Comparison of ENCODE assay signal across 18 cellular contexts in the genomic region with DNA sequence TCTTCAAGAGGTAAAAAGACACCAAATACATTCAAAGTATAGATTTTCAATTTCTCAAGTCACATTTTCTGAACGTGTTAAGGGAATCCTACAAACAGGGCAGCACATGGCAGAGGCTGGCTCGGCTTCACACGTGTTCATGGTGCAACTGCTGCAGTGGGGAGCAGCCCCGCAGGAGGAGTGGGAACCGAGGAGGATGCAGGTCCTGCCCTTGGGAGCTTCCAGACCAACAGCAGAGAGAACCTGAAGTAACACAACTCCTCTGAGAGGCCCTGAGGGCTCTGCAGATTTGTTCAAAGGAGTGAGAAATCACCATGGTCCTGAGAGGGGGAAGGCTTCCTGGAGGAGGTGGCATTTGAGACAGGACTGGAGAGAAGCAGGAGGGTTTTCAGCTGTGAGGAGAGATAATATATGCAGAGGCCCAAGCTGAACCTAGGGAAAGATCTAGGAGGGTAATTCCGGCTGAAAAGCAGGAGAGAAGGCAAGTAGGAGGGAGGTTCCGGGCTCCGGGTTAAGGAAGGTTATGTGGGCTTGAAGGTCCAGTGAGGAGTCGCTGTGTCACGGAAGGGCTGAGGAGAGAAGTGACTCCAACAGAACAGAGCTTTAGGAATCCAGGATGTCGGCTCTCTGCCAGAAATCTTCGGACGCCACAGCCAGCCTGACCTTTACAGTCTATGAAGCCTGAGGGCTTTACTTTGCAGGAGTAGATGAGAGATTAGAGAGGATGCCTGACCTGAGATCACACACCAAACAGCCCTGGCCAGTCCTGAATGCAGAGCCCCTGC.
DNase-seq lines count a peak whose midpoint lies in the region; TF ChIP-seq lines count a peak whose summit lies in the region.
"Had no signal": no experiment of that assay in that cellular context is flagged by ENCODE, and none has a peak within 500 bp of the region (broad histone marks: within the 10 kb centered on the region; RNA-seq: fewer than 3 reads in every experiment).

No MANE protein-coding gene starts in this region.

- H4K20me1 ChIP-seq in hepatocyte (ENCODE audit: insufficient read depth, poor library complexity, severe bottlenecking), result no peaks in the 10 kb centered on the region

- H2AFZ ChIP-seq in hepatocyte, result no peak overlapping the region

- no peaks in the 10 kb centered on the region for H3K9me2 ChIP-seq in hepatocyte (replicated peaks; ENCODE audit: insufficient read depth)

- DNase-seq in AG09319 (ENCODE audit: extremely low read depth, low read depth) (peak; percentile 19), EH (ENCODE audit: low read depth) (peak; percentile 74), SK-N-DZ (ENCODE audit: low spot score) (peak; percentile 20), hepatocyte (ENCODE audit: low spot score) (no peak), SW 1271 (lab: John Stamatoyannopoulos, UW) (no peak), NCI-H1694 treated with DMSO at 0.1 percent for 48 hours (lab: John Stamatoyannopoulos, UW) (no peak), inferior parietal cortex (ENCODE audit: extremely low spot score) (no peak), DMS53 treated with DMSO at 0.1 percent for 48 hours (lab: John Stamatoyannopoulos, UW; ENCODE audit: unreplicated experiment) (no peak)
- DNase-seq: activated CD4-positive, alpha-beta T cell treated with anti-CD3 and anti-CD28 coated beads for 36 hours; activated naive CD4-positive, alpha-beta T cell treated with anti-CD3 and anti-CD28 coated beads for 36 hours; AML-193; cortex of kidney; head of caudate nucleus; NCI-H1092 treated with DMSO at 0.1 percent for 48 hours; NCI-H2107; stimulated activated CD4-positive, alpha-beta T cell treated with anti-CD3 and anti-CD28 coated beads, Interleukin-2, amount 100 ng/mL, for 48 hours; T-helper 9 cell had no signal

- H3K27me3 ChIP-seq in hepatocyte, result no peaks in the 10 kb centered on the region

- 54% methylated on average over 13 of the region's 13 CpGs for WGBS in hepatocyte (ENCODE audit: low lambda C conversion rate, missing lambda C conversion rate)

- no peaks in the 10 kb centered on the region for H3K9me3 ChIP-seq in hepatocyte (ENCODE audit: low read depth)
- H3K9me3 ChIP-seq: thoracic aorta had no signal

- H3K27ac ChIP-seq in hepatocyte, result no peak overlapping the region
- H3K27ac ChIP-seq: thoracic aorta had no signal

- peak overlapping the region; percentile 5 for H3K4me2 ChIP-seq in hepatocyte

- TF ChIP-seq CTCF in AG09319 (IDR thresholded peaks at IDR 0.05; ENCODE audit: low read depth, low read length) (no peak), hepatocyte (IDR thresholded peaks at IDR 0.05; ENCODE audit: poor library complexity) (no peak)

- H3K4me3 ChIP-seq in hepatocyte, result no peak overlapping the region
- H3K4me3 ChIP-seq: thoracic aorta had no signal

- no peaks in the 10 kb centered on the region for H3K36me3 ChIP-seq in hepatocyte (replicated peaks; ENCODE audit: insufficient read depth, low read depth)

- no peaks in the 10 kb centered on the region for H3K4me1 ChIP-seq in hepatocyte (ENCODE audit: insufficient read depth)

- H3K79me2 ChIP-seq in hepatocyte, result no peaks in the 10 kb centered on the region

Comparison
In these comparisons a context has a peak if more than half of its experiments do, and no peak if none do; other contexts are left out.
1. DNase-seq: peak in AG09319 (single experiment), EH (single experiment) and SK-N-DZ (single experiment); none in hepatocyte (single experiment), SW 1271 (0 of 2), NCI-H1694 treated with DMSO at 0.1 percent for 48 hours (single experiment), inferior parietal cortex (single experiment) and DMS53 treated with DMSO at 0.1 percent for 48 hours (single experiment).